ENCODE assay signal across 15 cellular contexts in genomic region chr10:18666810-18667209, GRCh38. TPM values are rescaled to one million over a fixed set of nuclear protein-coding genes. Genes with fewer than 3 reads are reported as not detected.
DNase-seq lines count a peak whose midpoint lies in the region; ATAC-seq, FAIRE-seq and TF ChIP-seq lines count a peak whose summit lies in the region.
"Had no signal": no experiment of that assay in that cellular context is flagged by ENCODE, and none has a peak within 500 bp of the region (broad histone marks: within the 10 kb centered on the region; RNA-seq: fewer than 3 reads in every experiment).

No MANE protein-coding gene starts in this region.

- no peak for TF ChIP-seq RAD21 in SK-N-SH (IDR thresholded peaks at IDR 0.05; ENCODE audit: low read length)

- TF ChIP-seq POLR2A in H54 (IDR thresholded peaks at IDR 0.05; ENCODE audit: low read depth, low read length), result no peak

- H3K9ac ChIP-seq in SK-N-SH, result no peak overlapping the region; the same call in 1 of the 2 replicates

- H3K9me3 ChIP-seq in SK-N-SH (no peaks in the 10 kb centered on the region), pancreas (no peaks in the 10 kb centered on the region)

- H4K20me1 ChIP-seq in SK-N-SH (ENCODE audit: insufficient read depth), result peaks cover 43% of the 10 kb centered on the region

- no peak for TF ChIP-seq EP300 in SK-N-SH (IDR thresholded peaks at IDR 0.05; ENCODE audit: borderline replicate concordance in 1 of 2, low read depth in 1 of 2, low read length in 1 of 2)

- TF ChIP-seq CTCF in SK-N-SH (IDR thresholded peaks at IDR 0.05) (no peak), pancreas (IDR thresholded peaks at IDR 0.05) (no peak)

- ATAC-seq in pancreas, result peak; percentile 22 to 60 (median 38)
- ATAC-seq: activated CD4-positive, CD25-positive, alpha-beta regulatory T cell treated with anti-CD3 and anti-CD28 coated beads, Interleukin-2, amount 50 U/mL, for 24 hours had no signal

- CTCF ChIA-PET in SK-N-SH (lab: Yijun Ruan, JAX), result interaction anchor here (1.7 kb wide), 1 partner anchor 23 kb away, joined by 10 read pairs; no protein-coding TSS in a partner anchor
- CTCF ChIA-PET in HEK293T (lab: Yijun Ruan, JAX), result no interaction called here

- H3K36me3 ChIP-seq in SK-N-SH (replicated peaks in 1 of 2; ENCODE audit: control insufficient read depth in 1 of 2, insufficient read depth in 2 of 2, low read length in 1 of 2) (peaks cover 8 to 34% of the 10 kb centered on the region in 2 experiments), pancreas (peaks cover 0 to 11% (median 10%) of the 10 kb centered on the region in 3 donors)

- intact Hi-C loops in pancreas (cut with DNase I), result no loop called here

- peak overlapping the region; percentile 62 for H3K4me2 ChIP-seq in SK-N-SH

- WGBS in SK-N-SH (ENCODE audit: low lambda C conversion rate), result 81% methylated on average over 2 of the region's 2 CpGs
- WGBS in pancreas, 2 donors, result 38 to 42% methylated on average over 2 of the region's 2 CpGs

- no peaks in the 10 kb centered on the region for H3K9me2 ChIP-seq in SK-N-SH

- H3K27me3 ChIP-seq in SK-N-SH (ENCODE audit: insufficient read depth) (no peaks in the 10 kb centered on the region), pancreas (no peaks in the 10 kb centered on the region)

- H3K4me1 ChIP-seq in SK-N-SH (ENCODE audit: control insufficient read depth in 1 of 2, insufficient read depth in 2 of 2, low read depth in 1 of 2, low read length in 1 of 2) (peaks cover 4 to 22% of the 10 kb centered on the region in 2 experiments; a peak in 3 of 4 replicates), pancreas (peaks cover 4 to 45% (median 45%) of the 10 kb centered on the region in 3 donors)

- H3K27ac ChIP-seq in SK-N-SH (ENCODE audit: low read depth in 2 of 2, low read length in 1 of 2), result peak overlapping the region in 1 of 2 experiments; percentile 68; a peak in 2 of 4 replicates
- no peak overlapping the region for H3K27ac ChIP-seq in pancreas
- H3K27ac ChIP-seq: SK-N-MC had no signal

- peaks cover 88% of the 10 kb centered on the region for H3K79me2 ChIP-seq in SK-N-SH (ENCODE audit: insufficient read depth)

- peak; percentile 44 for DNase-seq in H54 (ENCODE audit: insufficient read length, low spot score)
- no peak for DNase-seq in SK-N-SH
- DNase-seq in fibroblast of the conjunctiva (ENCODE audit: low read depth), result peak; percentile 51
- no peak for DNase-seq in pancreas
- no peak for DNase-seq in HEK293T (ENCODE audit: extremely low spot score)
- DNase-seq in NCI-H1092 treated with DMSO at 0.1 percent for 48 hours (lab: John Stamatoyannopoulos, UW), result no peak
- DNase-seq in activated CD4-positive, alpha-beta T cell treated with anti-CD3 and anti-CD28 coated beads for 4 hours, result no peak
- DNase-seq in D341Med (ENCODE audit: low spot score), result no peak
- DNase-seq: activated effector memory CD4-positive, alpha-beta T cell treated with Interleukin-2 at 50 U/mL for 16 hours; COR-L47; NCI-H1048; stimulated activated CD4-positive, alpha-beta T cell treated with anti-CD3 and anti-CD28 coated beads, Interleukin-12 subunit alpha, Interleukin-12 subunit beta, amount 100 ng/mL, for 4 hours; stimulated activated CD8-positive, alpha-beta memory T cell treated with anti-CD3 and anti-CD28 coated beads, Interleukin-4, amount 100 ng/mL, for 48 hours had no signal

- no peak overlapping the region for H2AFZ ChIP-seq in SK-N-SH (ENCODE audit: low read depth)

- H3K4me3 ChIP-seq in SK-N-SH (ENCODE audit: low read depth in 2 of 2, low read length in 1 of 2) (no peak overlapping the region), pancreas (no peak overlapping the region)
- H3K4me3 ChIP-seq: SK-N-MC had no signal

- H3F3A ChIP-seq in SK-N-SH (replicated peaks; ENCODE audit: insufficient read depth), result peaks cover 20% of the 10 kb centered on the region

- POLR2A ChIA-PET in SK-N-SH (lab: Yijun Ruan, JAX), result no interaction called here
- POLR2A ChIA-PET in HEK293T (lab: Yijun Ruan, JAX), result interaction anchor here (1.1 kb wide), 2 partner anchors 8 to 15 kb away, joined by 3 read pairs; partner anchors contain the start of gene NSUN6

- peak; percentile 74 for FAIRE-seq in H54 (lab: Jason Lieb, UNC)
- no peak for FAIRE-seq in pancreas (lab: Jason Lieb, UNC)

TF ChIP-seq in SK-N-SH, 30 proteins besides CTCF, POLR2A, EP300 and RAD21:
- TF ChIP-seq MAX (IDR thresholded peaks at IDR 0.05; ENCODE audit: low read depth) (no peak), PBX3 (IDR thresholded peaks at IDR 0.05) (peak; percentile 36; the same call in 1 of the 2 replicates), JUND (IDR thresholded peaks at IDR 0.05) (0 out of 2 replicates have a peak, but pooled peaks have one; percentile 32), GABPA (IDR thresholded peaks at IDR 0.05; ENCODE audit: low read depth) (no peak), CHD2 (IDR thresholded peaks at IDR 0.05; ENCODE audit: low read length, partially characterized antibody) (no peak), YY1 (IDR thresholded peaks at IDR 0.05; ENCODE audit: low read depth) (no peak), FOSL2 (IDR thresholded peaks at IDR 0.05; ENCODE audit: borderline replicate concordance, low read depth) (no peak), EZH2phosphoT487 (IDR thresholded peaks at IDR 0.05; ENCODE audit: borderline replicate concordance, low read depth) (no peak), USF2 (IDR thresholded peaks at IDR 0.05; ENCODE audit: borderline replicate concordance, low read depth, low read length) (no peak), NFIC (IDR thresholded peaks at IDR 0.05; ENCODE audit: borderline replicate concordance) (no peak)

TF ChIP-seq in HEK293T, 16 proteins besides CTCF, POLR2A, EP300 and RAD21:
- TF ChIP-seq FOXM1 (IDR thresholded peaks at IDR 0.05; ENCODE audit: borderline replicate concordance), result no peak
- TF ChIP-seq HDGF (IDR thresholded peaks at IDR 0.05; ENCODE audit: borderline replicate concordance), result no peak
- TF ChIP-seq TARDBP (IDR thresholded peaks at IDR 0.05), result no peak
- TF ChIP-seq CTBP1 (IDR thresholded peaks at IDR 0.05; ENCODE audit: borderline replicate concordance), result no peak
- TF ChIP-seq BHLHE40 (IDR thresholded peaks at IDR 0.05; ENCODE audit: borderline replicate concordance), result no peak
- no peak for TF ChIP-seq FOXK2 (IDR thresholded peaks at IDR 0.05)
- TF ChIP-seq ZNF384 (IDR thresholded peaks at IDR 0.05), result no peak
- no peak for TF ChIP-seq ELF4 (IDR thresholded peaks at IDR 0.05)
- TF ChIP-seq ARNT (IDR thresholded peaks at IDR 0.05), result no peak
- no peak for TF ChIP-seq LEF1 (IDR thresholded peaks at IDR 0.05; ENCODE audit: borderline replicate concordance)
- TF ChIP-seq NFRKB (IDR thresholded peaks at IDR 0.05), result no peak
- no peak for TF ChIP-seq SUZ12 (IDR thresholded peaks at IDR 0.05)
- no peak for TF ChIP-seq L3MBTL2 (conservative IDR thresholded peaks at IDR 0.05)
- TF ChIP-seq SP1 (IDR thresholded peaks at IDR 0.05), result no peak
- TF ChIP-seq PKNOX1 (IDR thresholded peaks at IDR 0.05), result no peak
- no peak for TF ChIP-seq FOXA1 (IDR thresholded peaks at IDR 0.05)

RNA-seq across cellular contexts. Expression of gene ARL5B, which starts 7.6 kb away (rescaled TPM):
- 4.9 and 6.6 TPM in 2 replicates for polyA plus RNA-seq in SK-N-SH (2012; rRNA removed)
- polyA plus RNA-seq in SK-N-SH (2012; cell fraction: cytosol; rRNA removed), result 6.1 and 8.5 TPM in 2 replicates
- 6.2 and 19.5 TPM in 2 replicates for polyA plus RNA-seq in SK-N-SH (2012; cell fraction: nucleus; rRNA removed)
- total RNA-seq in pancreas, result 10 to 100 TPM in 1 of 6 donors, 1 to 10 TPM in 5; 5.4 to 10.0 (median 6.7) TPM
- 1 to 10 TPM; 2.1 to 4.8 TPM for polyA plus RNA-seq in pancreas

RNA-seq across cellular contexts. Expression of gene NSUN6, which starts 15.4 kb away (rescaled TPM):
- polyA plus RNA-seq in SK-N-SH (2012; rRNA removed), result 5.3 and 7.8 TPM in 2 replicates
- polyA plus RNA-seq in SK-N-SH (2012; cell fraction: cytosol; rRNA removed), result 5.7 and 6.6 TPM in 2 replicates
- polyA plus RNA-seq in SK-N-SH (2012; cell fraction: nucleus; rRNA removed), result 8.7 and 16.3 TPM in 2 replicates
- total RNA-seq in pancreas, result 10 to 100 TPM in 1 of 6 donors, 1 to 10 TPM in 5; 7.3 to 11.6 (median 8.5) TPM
- 10 to 100 TPM in 1 of 2 donors, 1 to 10 TPM in 1; 8.4 to 16.5 TPM for polyA plus RNA-seq in pancreas

Comparison
In these comparisons a context has a peak if more than half of its experiments do, and no peak if none do; other contexts are left out.
1. DNase-seq: peak in H54 (single experiment) and fibroblast of the conjunctiva (single experiment); none in SK-N-SH (single experiment), pancreas (0 of 6), HEK293T (single experiment), NCI-H1092 treated with DMSO at 0.1 percent for 48 hours (single experiment), activated CD4-positive, alpha-beta T cell treated with anti-CD3 and anti-CD28 coated beads for 4 hours (0 of 2) and D341Med (single experiment).